ENCODE assay signal across 8 cellular contexts in the genomic region with DNA sequence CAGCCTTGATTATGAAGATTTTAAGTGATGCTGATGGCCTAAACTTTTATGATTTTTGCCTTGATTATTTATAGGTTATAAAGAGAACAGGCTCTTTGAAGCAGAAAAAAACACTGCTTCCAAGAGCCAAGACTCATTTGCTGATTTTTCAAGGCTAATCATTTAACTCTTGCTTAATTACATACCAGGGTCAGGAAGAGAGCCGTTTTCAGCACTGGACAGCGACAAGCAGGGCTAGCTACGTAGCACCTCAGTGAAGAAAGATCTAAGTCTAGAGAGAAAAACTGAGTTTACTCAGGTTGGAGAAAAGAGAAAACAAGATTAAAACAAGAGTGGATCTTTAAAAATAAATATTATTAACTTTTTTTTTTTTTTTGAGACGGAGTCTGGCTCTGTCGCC.
DNase-seq lines count a peak whose midpoint lies in the region; ATAC-seq, FAIRE-seq and TF ChIP-seq lines count a peak whose summit lies in the region.

No MANE protein-coding gene starts in this region.

- H2AFZ ChIP-seq in GM12878 (ENCODE audit: control insufficient read depth, low read depth, low read length) = no peak overlapping the region

- BruUV-seq in GM12878 (replicated peaks; lab: Mats Ljungman, UMichigan) = no TSS peak

- H4K20me1 ChIP-seq in GM12878 (ENCODE audit: control insufficient read depth, insufficient read depth) = no peaks in the 10 kb centered on the region

- H3K4me3 ChIP-seq in LNCaP clone FGC (ENCODE audit: low read depth, low read length) (no peak overlapping the region), GM12878 (no peak overlapping the region)

- H3K4me2 ChIP-seq in GM12878 (ENCODE audit: control insufficient read depth, insufficient read depth) = no peak overlapping the region

- H3K27me3 ChIP-seq in GM12878 (replicated peaks in 1 of 2; ENCODE audit: control insufficient read depth in 2 of 2, insufficient read depth in 2 of 2, low read length in 1 of 2) = no peaks in the 10 kb centered on the region

- CTCF ChIA-PET in GM12878 (lab: Yijun Ruan, JAX) = no interaction called here

- FAIRE-seq in GM12878 (lab: Jason Lieb, UNC) = no peak

- no peaks in the 10 kb centered on the region for H3K9me3 ChIP-seq in GM12878 (replicated peaks; ENCODE audit: control insufficient read depth, insufficient read depth, low read length)

- H3K27ac ChIP-seq in GM12878 (ENCODE audit: control insufficient read depth, insufficient read depth) = no peak overlapping the region

- H3K79me2 ChIP-seq in GM12878 (ENCODE audit: control insufficient read depth, insufficient read depth, low read length) = no peaks in the 10 kb centered on the region

- ATAC-seq in GM12878 (no peak), omental fat pad (ENCODE audit: low FRiP score) (no peak), GM21786 (IDR thresholded peaks at IDR 0.05; ENCODE audit: unreplicated experiment) (no peak)

- intact Hi-C loops in GM12878 (cut with micrococcal nuclease; ENCODE audit: unreplicated experiment) = no loop called here

- no peak for TF ChIP-seq RAD21 in GM12878 (IDR thresholded peaks at IDR 0.05; ENCODE audit: insufficient read depth, low read depth, low read length)

- TF ChIP-seq CTCF in LNCaP clone FGC (IDR thresholded peaks at IDR 0.05; ENCODE audit: control insufficient read depth, extremely low read depth, insufficient read depth) (no peak), GM12878 (IDR thresholded peaks at IDR 0.05 in 2 of 3, conservative IDR thresholded peaks at IDR 0.05 in 1 of 3; ENCODE audit: control insufficient read depth in 2 of 3, extremely low read depth in 1 of 3, insufficient read depth in 1 of 3, low read depth in 3 of 3, low read length in 3 of 3) (no peak), omental fat pad (IDR thresholded peaks at IDR 0.05) (no peak)

- in situ Hi-C loops in GM12878 (cut with MboI) = no loop called here

- SMC1A ChIA-PET in GM12878 (lab: Charles Lee; ENCODE audit: uncharacterized antibody, unreplicated experiment) = no interaction called here

- DNase-seq in GF-D8 (lab: John Stamatoyannopoulos, UW) (peak; percentile 29), LNCaP clone FGC (ENCODE audit: low read depth) (peak; percentile 33), GM12878 (ENCODE audit: low read depth, low spot score) (no peak), lung microvascular endothelial cell (ENCODE audit: low read depth in 2 of 2) (peak; percentile 56 to 72), omental fat pad (ENCODE audit: low spot score) (no peak), NCI-H2029 (lab: John Stamatoyannopoulos, UW) (no peak), NCI-H82 (lab: John Stamatoyannopoulos, UW) (no peak)

- H3K4me1 ChIP-seq in GM12878 (ENCODE audit: control insufficient read depth, insufficient read depth, low read length) = no peaks in the 10 kb centered on the region

- H3K9ac ChIP-seq in GM12878 (ENCODE audit: control insufficient read depth, insufficient read depth, low read length) = no peak overlapping the region

- 51% methylated on average over 3 of the region's 5 CpGs for WGBS in GM12878 (ENCODE audit: insufficient coverage, insufficient replicate concordance, low lambda C conversion rate, missing lambda C conversion rate)

- TF ChIP-seq EP300 in GM12878 (IDR thresholded peaks at IDR 0.05; ENCODE audit: borderline replicate concordance in 1 of 2, control insufficient read depth in 1 of 2, low read depth in 2 of 2, low read length in 2 of 2) = no peak

- RAD21 ChIA-PET in GM12878 (lab: Charles Lee; ENCODE audit: unreplicated experiment) = interaction anchor here (0.7 kb wide), 1 partner anchor 357 kb away, joined by 3 read pairs; no protein-coding TSS in a partner anchor

- POLR2A ChIA-PET in GM12878 (lab: Charles Lee) = no interaction called here

- no peaks in the 10 kb centered on the region for H3K36me3 ChIP-seq in GM12878 (ENCODE audit: control insufficient read depth in 2 of 2, insufficient read depth in 2 of 2, low read length in 1 of 2)

- TF ChIP-seq POLR2A in GM12878 (IDR thresholded peaks at IDR 0.05; ENCODE audit: low read depth, low read length) = no peak

TF ChIP-seq in GM12878, 131 proteins besides CTCF, POLR2A, EP300 and RAD21:
- TF ChIP-seq CBFB (IDR thresholded peaks at IDR 0.05; ENCODE audit: low read depth) (no peak), ATF7 (IDR thresholded peaks at IDR 0.05; ENCODE audit: low read depth) (no peak), POU2F2 (IDR thresholded peaks at IDR 0.05; ENCODE audit: borderline replicate concordance, low read depth, low read length) (no peak)
- TF ChIP-seq, protein P1, sequence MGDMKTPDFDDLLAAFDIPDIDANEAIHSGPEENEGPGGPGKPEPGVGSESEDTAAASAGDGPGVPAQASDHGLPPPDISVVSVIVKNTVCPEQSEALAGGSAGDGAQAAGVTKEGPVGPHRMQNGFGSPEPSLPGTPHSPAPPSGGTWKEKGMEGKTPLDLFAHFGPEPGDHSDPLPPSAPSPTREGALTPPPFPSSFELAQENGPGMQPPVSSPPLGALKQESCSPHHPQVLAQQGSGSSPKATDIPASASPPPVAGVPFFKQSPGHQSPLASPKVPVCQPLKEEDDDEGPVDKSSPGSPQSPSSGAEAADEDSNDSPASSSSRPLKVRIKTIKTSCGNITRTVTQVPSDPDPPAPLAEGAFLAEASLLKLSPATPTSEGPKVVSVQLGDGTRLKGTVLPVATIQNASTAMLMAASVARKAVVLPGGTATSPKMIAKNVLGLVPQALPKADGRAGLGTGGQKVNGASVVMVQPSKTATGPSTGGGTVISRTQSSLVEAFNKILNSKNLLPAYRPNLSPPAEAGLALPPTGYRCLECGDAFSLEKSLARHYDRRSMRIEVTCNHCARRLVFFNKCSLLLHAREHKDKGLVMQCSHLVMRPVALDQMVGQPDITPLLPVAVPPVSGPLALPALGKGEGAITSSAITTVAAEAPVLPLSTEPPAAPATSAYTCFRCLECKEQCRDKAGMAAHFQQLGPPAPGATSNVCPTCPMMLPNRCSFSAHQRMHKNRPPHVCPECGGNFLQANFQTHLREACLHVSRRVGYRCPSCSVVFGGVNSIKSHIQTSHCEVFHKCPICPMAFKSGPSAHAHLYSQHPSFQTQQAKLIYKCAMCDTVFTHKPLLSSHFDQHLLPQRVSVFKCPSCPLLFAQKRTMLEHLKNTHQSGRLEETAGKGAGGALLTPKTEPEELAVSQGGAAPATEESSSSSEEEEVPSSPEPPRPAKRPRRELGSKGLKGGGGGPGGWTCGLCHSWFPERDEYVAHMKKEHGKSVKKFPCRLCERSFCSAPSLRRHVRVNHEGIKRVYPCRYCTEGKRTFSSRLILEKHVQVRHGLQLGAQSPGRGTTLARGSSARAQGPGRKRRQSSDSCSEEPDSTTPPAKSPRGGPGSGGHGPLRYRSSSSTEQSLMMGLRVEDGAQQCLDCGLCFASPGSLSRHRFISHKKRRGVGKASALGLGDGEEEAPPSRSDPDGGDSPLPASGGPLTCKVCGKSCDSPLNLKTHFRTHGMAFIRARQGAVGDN (IDR thresholded peaks at IDR 0.05) = no peak
- TF ChIP-seq, protein P2, sequence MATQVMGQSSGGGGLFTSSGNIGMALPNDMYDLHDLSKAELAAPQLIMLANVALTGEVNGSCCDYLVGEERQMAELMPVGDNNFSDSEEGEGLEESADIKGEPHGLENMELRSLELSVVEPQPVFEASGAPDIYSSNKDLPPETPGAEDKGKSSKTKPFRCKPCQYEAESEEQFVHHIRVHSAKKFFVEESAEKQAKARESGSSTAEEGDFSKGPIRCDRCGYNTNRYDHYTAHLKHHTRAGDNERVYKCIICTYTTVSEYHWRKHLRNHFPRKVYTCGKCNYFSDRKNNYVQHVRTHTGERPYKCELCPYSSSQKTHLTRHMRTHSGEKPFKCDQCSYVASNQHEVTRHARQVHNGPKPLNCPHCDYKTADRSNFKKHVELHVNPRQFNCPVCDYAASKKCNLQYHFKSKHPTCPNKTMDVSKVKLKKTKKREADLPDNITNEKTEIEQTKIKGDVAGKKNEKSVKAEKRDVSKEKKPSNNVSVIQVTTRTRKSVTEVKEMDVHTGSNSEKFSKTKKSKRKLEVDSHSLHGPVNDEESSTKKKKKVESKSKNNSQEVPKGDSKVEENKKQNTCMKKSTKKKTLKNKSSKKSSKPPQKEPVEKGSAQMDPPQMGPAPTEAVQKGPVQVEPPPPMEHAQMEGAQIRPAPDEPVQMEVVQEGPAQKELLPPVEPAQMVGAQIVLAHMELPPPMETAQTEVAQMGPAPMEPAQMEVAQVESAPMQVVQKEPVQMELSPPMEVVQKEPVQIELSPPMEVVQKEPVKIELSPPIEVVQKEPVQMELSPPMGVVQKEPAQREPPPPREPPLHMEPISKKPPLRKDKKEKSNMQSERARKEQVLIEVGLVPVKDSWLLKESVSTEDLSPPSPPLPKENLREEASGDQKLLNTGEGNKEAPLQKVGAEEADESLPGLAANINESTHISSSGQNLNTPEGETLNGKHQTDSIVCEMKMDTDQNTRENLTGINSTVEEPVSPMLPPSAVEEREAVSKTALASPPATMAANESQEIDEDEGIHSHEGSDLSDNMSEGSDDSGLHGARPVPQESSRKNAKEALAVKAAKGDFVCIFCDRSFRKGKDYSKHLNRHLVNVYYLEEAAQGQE (IDR thresholded peaks at IDR 0.05; ENCODE audit: low read depth, low read length) = peak; percentile 93
- TF ChIP-seq, protein P3, sequence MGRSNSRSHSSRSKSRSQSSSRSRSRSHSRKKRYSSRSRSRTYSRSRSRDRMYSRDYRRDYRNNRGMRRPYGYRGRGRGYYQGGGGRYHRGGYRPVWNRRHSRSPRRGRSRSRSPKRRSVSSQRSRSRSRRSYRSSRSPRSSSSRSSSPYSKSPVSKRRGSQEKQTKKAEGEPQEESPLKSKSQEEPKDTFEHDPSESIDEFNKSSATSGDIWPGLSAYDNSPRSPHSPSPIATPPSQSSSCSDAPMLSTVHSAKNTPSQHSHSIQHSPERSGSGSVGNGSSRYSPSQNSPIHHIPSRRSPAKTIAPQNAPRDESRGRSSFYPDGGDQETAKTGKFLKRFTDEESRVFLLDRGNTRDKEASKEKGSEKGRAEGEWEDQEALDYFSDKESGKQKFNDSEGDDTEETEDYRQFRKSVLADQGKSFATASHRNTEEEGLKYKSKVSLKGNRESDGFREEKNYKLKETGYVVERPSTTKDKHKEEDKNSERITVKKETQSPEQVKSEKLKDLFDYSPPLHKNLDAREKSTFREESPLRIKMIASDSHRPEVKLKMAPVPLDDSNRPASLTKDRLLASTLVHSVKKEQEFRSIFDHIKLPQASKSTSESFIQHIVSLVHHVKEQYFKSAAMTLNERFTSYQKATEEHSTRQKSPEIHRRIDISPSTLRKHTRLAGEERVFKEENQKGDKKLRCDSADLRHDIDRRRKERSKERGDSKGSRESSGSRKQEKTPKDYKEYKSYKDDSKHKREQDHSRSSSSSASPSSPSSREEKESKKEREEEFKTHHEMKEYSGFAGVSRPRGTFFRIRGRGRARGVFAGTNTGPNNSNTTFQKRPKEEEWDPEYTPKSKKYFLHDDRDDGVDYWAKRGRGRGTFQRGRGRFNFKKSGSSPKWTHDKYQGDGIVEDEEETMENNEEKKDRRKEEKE (IDR thresholded peaks at IDR 0.05) = no peak

Comparison
In these comparisons a context has a peak if more than half of its experiments do, and no peak if none do; other contexts are left out.
1. DNase-seq: peak in GF-D8 (single experiment), LNCaP clone FGC (single experiment) and lung microvascular endothelial cell (2 of 2); none in GM12878 (single experiment), omental fat pad (single experiment), NCI-H2029 (single experiment) and NCI-H82 (single experiment).